ENCODE assay signal across 10 cellular contexts in the genomic region with DNA sequence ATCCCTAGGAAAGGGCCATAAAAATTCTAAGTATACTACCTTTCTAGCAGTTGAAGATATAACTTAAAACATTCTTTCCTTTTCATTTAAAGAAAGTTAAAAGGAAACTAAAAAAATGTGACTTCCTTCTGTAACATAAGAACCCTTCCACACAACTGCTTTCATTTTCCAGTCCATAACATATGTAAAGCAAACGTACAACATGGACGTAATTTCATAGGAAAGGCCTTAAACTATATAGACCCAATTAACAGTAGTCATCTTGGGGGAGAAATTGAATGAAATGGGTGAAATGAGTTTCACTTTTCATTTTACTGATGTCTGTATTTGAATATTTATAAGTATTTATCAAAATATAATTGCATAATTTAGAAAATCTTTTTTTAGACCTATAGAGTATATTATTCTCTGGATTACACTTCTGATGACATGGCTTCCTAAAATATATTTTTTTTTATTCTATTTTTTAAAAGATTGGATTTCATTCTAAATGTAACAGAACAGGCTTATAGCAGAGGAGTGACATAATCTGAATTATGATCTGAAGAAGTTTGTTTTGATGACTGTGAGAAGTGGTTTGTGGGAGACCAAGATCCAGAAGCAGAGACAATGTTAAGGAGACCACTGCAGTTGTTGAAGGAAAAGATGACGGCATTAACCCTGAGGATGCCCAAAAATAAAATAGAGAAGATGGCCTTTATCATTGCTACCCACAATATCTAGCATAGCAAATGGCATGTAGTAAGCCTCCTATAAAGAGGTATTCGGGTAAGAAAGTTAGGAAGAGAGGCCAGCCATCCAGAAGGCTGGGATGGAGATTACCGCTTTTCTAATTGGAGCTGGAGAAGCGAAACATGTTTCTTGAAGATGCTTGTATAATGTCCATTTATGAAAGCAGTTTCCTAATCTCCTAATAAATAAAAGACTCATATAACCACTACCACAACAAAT.
A peak's percentile ranks its signal among the peaks of the same experiment; 100 is the strongest.
DNase-seq lines count a peak whose midpoint lies in the region; ATAC-seq and TF ChIP-seq lines count a peak whose summit lies in the region.
"Had no signal": no experiment of that assay in that cellular context is flagged by ENCODE, and none has a peak within 500 bp of the region (broad histone marks: within the 10 kb centered on the region; RNA-seq: fewer than 3 reads in every experiment).

No MANE protein-coding gene starts in this region.

- peaks cover 11% of the 10 kb centered on the region for H3K9me3 Mint-ChIP-seq in activated naive CD4-positive, alpha-beta T cell treated with anti-CD3 and anti-CD28 coated beads for 36 hours
- peaks cover 4 to 10% of the 10 kb centered on the region in 2 donors for H3K9me3 Mint-ChIP-seq in activated naive CD4-positive, alpha-beta T cell treated with anti-CD3 and anti-CD28 coated beads, Interleukin-2, amount 50 U/mL, for 72 hours

- H3K4me3 Mint-ChIP-seq in activated naive CD4-positive, alpha-beta T cell treated with anti-CD3 and anti-CD28 coated beads for 36 hours = peak overlapping the region; percentile 60

- peaks cover 8% of the 10 kb centered on the region for H3K4me1 ChIP-seq in upper lobe of right lung
- peaks cover 2% of the 10 kb centered on the region for H3K4me1 ChIP-seq in right cardiac atrium (ENCODE audit: control insufficient read depth, insufficient read depth, low read length)

- intact Hi-C loops in activated naive CD4-positive, alpha-beta T cell treated with anti-CD3 and anti-CD28 coated beads for 36 hours (cut with micrococcal nuclease) = loop anchor here (1.0 to 10.0 kb wide), 9 partner anchors 15 to 1195 kb away; a partner anchor contains a TSS
- intact Hi-C loops in upper lobe of right lung (cut with DNase I) = no loop called here
- intact Hi-C loops in right cardiac atrium (cut with DNase I) = no loop called here

- H3K27ac ChIP-seq in upper lobe of right lung (no peak overlapping the region), right cardiac atrium (ENCODE audit: low read length) (no peak overlapping the region)
- H3K27ac ChIP-seq: BLaER1 treated with 17β-estradiol and CSF1 and Interleukin-3, amounts not matched to agents 10 nM and 100 nM; left ventricle myocardium inferior had no signal

- CTCF ChIA-PET in activated naive CD4-positive, alpha-beta T cell treated with anti-CD3 and anti-CD28 coated beads for 36 hours (lab: Charles Lee) = interaction anchor here (1.4 kb wide), 1 partner anchor 68 kb away, joined by 3 read pairs; no protein-coding TSS in a partner anchor

- TF ChIP-seq CTCF in upper lobe of right lung (IDR thresholded peaks at IDR 0.05) = no peak

- H3K4me1 Mint-ChIP-seq in activated naive CD4-positive, alpha-beta T cell treated with anti-CD3 and anti-CD28 coated beads for 36 hours (ENCODE audit: low read depth) = peaks cover 22% of the 10 kb centered on the region

- peaks cover 4% of the 10 kb centered on the region for H3K36me3 Mint-ChIP-seq in activated naive CD4-positive, alpha-beta T cell treated with anti-CD3 and anti-CD28 coated beads for 36 hours (ENCODE audit: low read depth)
- H3K36me3 Mint-ChIP-seq in activated naive CD4-positive, alpha-beta T cell treated with anti-CD3 and anti-CD28 coated beads, Interleukin-2, amount 50 U/mL, for 72 hours = peaks cover 5 to 16% of the 10 kb centered on the region in 2 donors

- WGBS in right cardiac atrium = 82% methylated on average over 6 of the region's 6 CpGs

- DNase-seq in activated naive CD4-positive, alpha-beta T cell treated with anti-CD3 and anti-CD28 coated beads for 36 hours = no peak
- no peak for DNase-seq in activated naive CD4-positive, alpha-beta T cell (lab: John Stamatoyannopoulos, UW)
- no peak for DNase-seq in activated naive CD4-positive, alpha-beta T cell treated with anti-CD3 and anti-CD28 coated beads, Interleukin-2, amount 50 U/mL, for 72 hours (ENCODE audit: low spot score in 2 of 2)
- DNase-seq in upper lobe of right lung (no peak), SIG-M5 treated with dmso at 0.1 percent for 504 hours (lab: John Stamatoyannopoulos, UW; ENCODE audit: unreplicated experiment) (no peak), right cardiac atrium (no peak), occipital lobe (lab: John Stamatoyannopoulos, UW) (no peak)
- DNase-seq: left ventricle myocardium inferior had no signal

- H3K27ac Mint-ChIP-seq in activated naive CD4-positive, alpha-beta T cell treated with anti-CD3 and anti-CD28 coated beads for 36 hours = peak overlapping the region; percentile 46
- peak overlapping the region in 1 of 2 donors; percentile 65 for H3K27ac Mint-ChIP-seq in activated naive CD4-positive, alpha-beta T cell treated with anti-CD3 and anti-CD28 coated beads, Interleukin-2, amount 50 U/mL, for 72 hours

- no peaks in the 10 kb centered on the region for H3K36me3 ChIP-seq in upper lobe of right lung
- H3K36me3 ChIP-seq: BLaER1 treated with 17β-estradiol and CSF1 and Interleukin-3, amounts not matched to agents 10 nM and 100 nM; left ventricle myocardium inferior had no signal

- H3K27me3 ChIP-seq in upper lobe of right lung (no peaks in the 10 kb centered on the region), right cardiac atrium (ENCODE audit: control insufficient read depth, insufficient read depth) (no peaks in the 10 kb centered on the region)
- H3K27me3 ChIP-seq: BLaER1 treated with 17β-estradiol and CSF1 and Interleukin-3, amounts not matched to agents 10 nM and 100 nM had no signal

- H3K9me3 ChIP-seq in upper lobe of right lung (no peaks in the 10 kb centered on the region), right cardiac atrium (ENCODE audit: control insufficient read depth, low read length) (no peaks in the 10 kb centered on the region)
- H3K9me3 ChIP-seq: left ventricle myocardium inferior had no signal

- H3K4me3 ChIP-seq in upper lobe of right lung (peak overlapping the region; percentile 32), right cardiac atrium (ENCODE audit: low read length) (no peak overlapping the region)
- H3K4me3 ChIP-seq: BLaER1 treated with 17β-estradiol and CSF1 and Interleukin-3, amounts not matched to agents 10 nM and 100 nM; left ventricle myocardium inferior had no signal

- peak; percentile 33 for ATAC-seq in HG03039 (IDR thresholded peaks at IDR 0.05; ENCODE audit: unreplicated experiment)
- ATAC-seq in activated naive CD4-positive, alpha-beta T cell treated with anti-CD3 and anti-CD28 coated beads, Interleukin-2, amount 50 U/mL, for 72 hours = peak; percentile 53 to 63
- ATAC-seq in upper lobe of right lung = no peak
- no peak for ATAC-seq in right cardiac atrium

- no peaks in the 10 kb centered on the region for H3K27me3 Mint-ChIP-seq in activated naive CD4-positive, alpha-beta T cell treated with anti-CD3 and anti-CD28 coated beads for 36 hours (ENCODE audit: low read depth)

Comparison
In these comparisons a context has a peak if more than half of its experiments do, and no peak if none do; other contexts are left out.
1. ATAC-seq: peak in HG03039 (single experiment) and activated naive CD4-positive, alpha-beta T cell treated with anti-CD3 and anti-CD28 coated beads, Interleukin-2, amount 50 U/mL, for 72 hours (2 of 2); none in upper lobe of right lung (single experiment) and right cardiac atrium (0 of 2).